ENCODE assay signal across 8 cellular contexts in genomic region chr6:153947817-153948447, GRCh38.
DNase-seq lines count a peak whose midpoint lies in the region; ATAC-seq, FAIRE-seq and TF ChIP-seq lines count a peak whose summit lies in the region.

No MANE protein-coding gene starts in this region.

- no peaks in the 10 kb centered on the region for H3K4me1 ChIP-seq in OCI-LY7 (ENCODE audit: insufficient read depth, low read length, poor library complexity, severe bottlenecking)

- no peaks in the 10 kb centered on the region for H3K9me3 Mint-ChIP-seq in activated CD4-positive, alpha-beta T cell treated with anti-CD3 and anti-CD28 coated beads, Interleukin-2, amount 10 ng/mL, durations not matched to agents 7 days and 5 days
- H3K9me3 Mint-ChIP-seq in progenitor cell of endocrine pancreas (ENCODE audit: low read depth), result peaks cover 3% of the 10 kb centered on the region

- H3K4me1 Mint-ChIP-seq in activated CD4-positive, alpha-beta T cell treated with anti-CD3 and anti-CD28 coated beads, Interleukin-2, amount 10 ng/mL, durations not matched to agents 7 days and 5 days, result no peaks in the 10 kb centered on the region
- H3K4me1 Mint-ChIP-seq in progenitor cell of endocrine pancreas (ENCODE audit: low read depth), result peaks cover 15% of the 10 kb centered on the region

- no peaks in the 10 kb centered on the region for H3K9me2 ChIP-seq in OCI-LY7 (ENCODE audit: insufficient read depth, low read length)

- H3K4me2 ChIP-seq in OCI-LY7 (ENCODE audit: low read length), result no peak overlapping the region

- FAIRE-seq in H54 (lab: Jason Lieb, UNC), result no peak

- peak; percentile 10 for DNase-seq in activated CD4-positive, alpha-beta T cell treated with anti-CD3 and anti-CD28 coated beads, Interleukin-2, amount 10 ng/mL, durations not matched to agents 7 days and 5 days
- no peak for DNase-seq in activated CD4-positive, alpha-beta T cell treated with anti-CD3 and anti-CD28 coated beads, Interleukin-2, amount 50 U/mL, for 1 hour
- DNase-seq in H54 (ENCODE audit: insufficient read length, low spot score) (peak; percentile 2), OCI-LY7 (ENCODE audit: low spot score) (peak; percentile 16), erythroblast (lab: John Stamatoyannopoulos, UW) (peak; percentile 14 to 47), progenitor cell of endocrine pancreas (ENCODE audit: low spot score, unreplicated experiment) (peak; percentile 9)

- no peaks in the 10 kb centered on the region for H3K36me3 ChIP-seq in OCI-LY7 (ENCODE audit: insufficient read depth, low read length)

- CTCF ChIA-PET in activated CD4-positive, alpha-beta T cell treated with anti-CD3 and anti-CD28 coated beads, Interleukin-2, amount 10 ng/mL, durations not matched to agents 7 days and 5 days (lab: Charles Lee), result no interaction called here
- CTCF ChIA-PET in OCI-LY7 (lab: Charles Lee; ENCODE audit: unreplicated experiment), result no interaction called here

- H3K27ac ChIP-seq in OCI-LY7 (ENCODE audit: low read depth, low read length, poor library complexity, severe bottlenecking), result no peak overlapping the region

- no peaks in the 10 kb centered on the region for H3K79me2 ChIP-seq in OCI-LY7 (ENCODE audit: insufficient read depth, low read depth, low read length)

- TF ChIP-seq POLR2A in H54 (IDR thresholded peaks at IDR 0.05; ENCODE audit: low read depth, low read length) (no peak), erythroblast (IDR thresholded peaks at IDR 0.05; ENCODE audit: low read length) (no peak)

- no peak overlapping the region for H3K4me3 ChIP-seq in OCI-LY7 (ENCODE audit: low read depth, low read length, poor library complexity, severe bottlenecking)

- no peak overlapping the region for H3K27ac Mint-ChIP-seq in activated CD4-positive, alpha-beta T cell treated with anti-CD3 and anti-CD28 coated beads, Interleukin-2, amount 10 ng/mL, durations not matched to agents 7 days and 5 days
- no peak overlapping the region for H3K27ac Mint-ChIP-seq in progenitor cell of endocrine pancreas

- H3K27me3 Mint-ChIP-seq in activated CD4-positive, alpha-beta T cell treated with anti-CD3 and anti-CD28 coated beads, Interleukin-2, amount 10 ng/mL, durations not matched to agents 7 days and 5 days, result no peaks in the 10 kb centered on the region
- H3K27me3 Mint-ChIP-seq in progenitor cell of endocrine pancreas, result no peaks in the 10 kb centered on the region

- no peaks in the 10 kb centered on the region for H3K9me3 ChIP-seq in OCI-LY7 (ENCODE audit: low read length)

- POLR2A ChIA-PET in activated CD4-positive, alpha-beta T cell treated with anti-CD3 and anti-CD28 coated beads, Interleukin-2, amount 10 ng/mL, durations not matched to agents 7 days and 5 days (lab: Charles Lee), result no interaction called here
- POLR2A ChIA-PET in OCI-LY7 (lab: Charles Lee), result interaction anchor here (0.6 kb wide), 1 partner anchor 865 kb away, joined by 3 read pairs; no protein-coding TSS in a partner anchor

- no peaks in the 10 kb centered on the region for H4K20me1 ChIP-seq in OCI-LY7 (ENCODE audit: insufficient read depth, low read length)

- H3K4me3 Mint-ChIP-seq in activated CD4-positive, alpha-beta T cell treated with anti-CD3 and anti-CD28 coated beads, Interleukin-2, amount 10 ng/mL, durations not matched to agents 7 days and 5 days, result no peak overlapping the region
- no peak overlapping the region for H3K4me3 Mint-ChIP-seq in progenitor cell of endocrine pancreas (ENCODE audit: low read depth)

- TF ChIP-seq CTCF in OCI-LY7 (conservative IDR thresholded peaks at IDR 0.05; ENCODE audit: low read length), result peak; percentile 92
- peak; percentile 96 for TF ChIP-seq CTCF in progenitor cell of endocrine pancreas (IDR thresholded peaks at IDR 0.05; ENCODE audit: unreplicated experiment)

- no TSS peak for BruUV-seq in OCI-LY7 (replicated peaks; lab: Mats Ljungman, UMichigan)

- no peak overlapping the region for H2AFZ ChIP-seq in OCI-LY7 (ENCODE audit: low read length)

- no peak for ATAC-seq in GM19324 (IDR thresholded peaks at IDR 0.05; ENCODE audit: low FRiP score, unreplicated experiment)
- no peak for ATAC-seq in GM21367 (IDR thresholded peaks at IDR 0.05; ENCODE audit: unreplicated experiment)

- no peaks in the 10 kb centered on the region for H3K36me3 Mint-ChIP-seq in activated CD4-positive, alpha-beta T cell treated with anti-CD3 and anti-CD28 coated beads, Interleukin-2, amount 10 ng/mL, durations not matched to agents 7 days and 5 days (ENCODE audit: low read depth)
- H3K36me3 Mint-ChIP-seq in progenitor cell of endocrine pancreas (ENCODE audit: insufficient read depth), result peaks cover 3% of the 10 kb centered on the region

- intact Hi-C loops in OCI-LY7 (cut with micrococcal nuclease; ENCODE audit: unreplicated experiment), result loop anchor here (10.0 kb wide), 1 partner anchor 913 kb away; no protein-coding TSS in a partner anchor
